Comparison of ENCODE assay signal across 1 cellular context in the genomic region with DNA sequence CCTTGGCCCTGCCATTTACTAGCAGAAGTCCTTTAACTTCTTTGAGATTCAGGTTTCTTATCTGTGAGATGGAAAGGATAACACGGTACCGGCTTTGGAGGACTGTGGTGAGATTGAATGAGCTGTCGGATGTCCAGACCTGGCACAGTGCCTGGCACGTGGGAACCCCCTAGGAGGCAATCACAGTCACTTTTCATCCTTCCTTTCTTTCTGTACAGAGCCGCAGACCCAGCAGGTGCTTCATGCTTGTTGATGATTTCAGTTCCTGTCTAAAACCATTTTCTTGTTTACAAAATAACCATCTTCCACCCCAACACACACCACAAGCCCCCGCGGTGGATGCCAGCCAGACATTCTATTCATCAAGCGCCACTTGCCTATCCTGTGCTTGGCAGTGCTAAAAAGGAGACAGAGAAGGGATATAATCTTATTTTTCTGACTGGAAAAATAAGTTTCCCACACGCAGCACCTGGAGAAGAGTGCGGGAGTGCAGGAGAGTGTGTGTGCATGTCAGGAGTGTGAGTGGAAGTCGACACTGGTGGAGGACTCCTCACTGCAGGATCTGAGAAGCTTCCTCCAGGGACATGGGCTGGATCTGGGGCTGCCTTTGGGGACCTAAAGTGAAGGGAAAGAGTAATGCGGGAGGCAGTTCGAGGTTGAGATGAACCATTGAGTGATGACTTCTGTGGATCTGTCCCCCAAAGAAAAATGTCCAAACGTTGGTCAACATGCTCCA.
TF ChIP-seq lines count a peak whose summit lies in the region.

No MANE protein-coding gene starts in this region.

TF ChIP-seq in H1, 55 proteins besides CTCF, POLR2A, EP300 and RAD21 (continued from another document):
- no peak for TF ChIP-seq CHD7 (IDR thresholded peaks at IDR 0.05; ENCODE audit: insufficient replicate concordance, low read length)
- TF ChIP-seq SP2 (IDR thresholded peaks at IDR 0.05; ENCODE audit: low read length) = no peak
- no peak for TF ChIP-seq BACH1 (IDR thresholded peaks at IDR 0.05; ENCODE audit: low read length)
- TF ChIP-seq KDM1A (IDR thresholded peaks at IDR 0.05; ENCODE audit: borderline replicate concordance, low read length) = no peak
- TF ChIP-seq SIRT6 (IDR thresholded peaks at IDR 0.05; ENCODE audit: low read length) = no peak
- TF ChIP-seq YY1 (IDR thresholded peaks at IDR 0.05; ENCODE audit: low read depth, low read length) = no peak
- TF ChIP-seq SUZ12 (IDR thresholded peaks at IDR 0.05; ENCODE audit: low read length) = no peak
- TF ChIP-seq FOSL1 (IDR thresholded peaks at IDR 0.05; ENCODE audit: insufficient read depth, low read depth, low read length) = no peak
- TF ChIP-seq JUN (IDR thresholded peaks at IDR 0.05; ENCODE audit: low read depth, low read length) = no peak
- no peak for TF ChIP-seq JUND (IDR thresholded peaks at IDR 0.05; ENCODE audit: low read length)
- TF ChIP-seq RFX5 (IDR thresholded peaks at IDR 0.05; ENCODE audit: borderline replicate concordance, low read depth, low read length) = no peak
- TF ChIP-seq SIX5 (IDR thresholded peaks at IDR 0.05; ENCODE audit: low read depth, low read length) = no peak
- no peak for TF ChIP-seq HDAC2 (IDR thresholded peaks at IDR 0.05; ENCODE audit: borderline replicate concordance in 1 of 2, low read depth in 2 of 2, low read length in 2 of 2)
- no peak for TF ChIP-seq NRF1 (IDR thresholded peaks at IDR 0.05; ENCODE audit: low read depth, low read length)
- no peak for TF ChIP-seq CEBPB (IDR thresholded peaks at IDR 0.05; ENCODE audit: low read depth, low read length)
- no peak for TF ChIP-seq PHF8 (conservative IDR thresholded peaks at IDR 0.05; ENCODE audit: low read depth, low read length)
- TF ChIP-seq SAP30 (IDR thresholded peaks at IDR 0.05; ENCODE audit: insufficient read depth, insufficient replicate concordance, low read length) = no peak
- no peak for TF ChIP-seq NANOG (IDR thresholded peaks at IDR 0.05; ENCODE audit: insufficient read depth, low read depth, low read length, poor library complexity, severe bottlenecking)
